ENCODE assay signal across 14 cellular contexts in the genomic region with DNA sequence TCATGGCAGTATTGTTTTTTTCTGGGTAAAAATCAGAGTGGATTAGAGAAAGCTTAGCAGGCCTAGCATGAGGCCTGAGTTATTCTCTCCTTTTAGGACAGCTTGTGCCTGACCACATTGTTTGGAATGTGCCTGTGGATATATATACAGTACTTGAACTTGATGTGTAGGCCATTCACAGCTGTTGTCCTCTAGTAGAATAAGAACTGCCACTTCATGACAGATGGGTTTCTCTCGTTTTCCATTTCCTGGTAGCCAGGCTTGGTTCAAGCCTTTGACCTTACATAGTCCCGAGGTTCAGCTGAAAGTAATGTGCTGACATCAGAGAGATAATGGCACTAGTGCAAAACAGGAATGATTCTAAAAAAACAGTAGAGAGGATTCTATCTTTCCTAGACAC.
A peak's percentile ranks its signal among the peaks of the same experiment; 100 is the strongest.
DNase-seq lines count a peak whose midpoint lies in the region; ATAC-seq and TF ChIP-seq lines count a peak whose summit lies in the region.
"Had no signal": no experiment of that assay in that cellular context is flagged by ENCODE, and none has a peak within 500 bp of the region (broad histone marks: within the 10 kb centered on the region; RNA-seq: fewer than 3 reads in every experiment).

No MANE protein-coding gene starts in this region.

- no peaks in the 10 kb centered on the region for H3K27me3 Mint-ChIP-seq in mesothelial cell of epicardium (ENCODE audit: low read depth)
- no peaks in the 10 kb centered on the region for H3K27me3 Mint-ChIP-seq in activated CD8-positive, alpha-beta T cell treated with anti-CD3 and anti-CD28 coated beads for 36 hours
- H3K27me3 Mint-ChIP-seq: CD4-positive, CD25-positive, alpha-beta regulatory T cell had no signal

- 44 to 46% methylated on average over 2 of the region's 2 CpGs for WGBS in body of pancreas, 2 donors

- no peak for TF ChIP-seq POLR2A in body of pancreas (IDR thresholded peaks at IDR 0.05)

- in situ Hi-C loops in Caki2 (cut with HindIII; ENCODE audit: low pct_unique_long_range_greater_than_20kb, low sequenced_read_pairs) = no loop called here

- no peaks in the 10 kb centered on the region for H3K36me3 ChIP-seq in body of pancreas (replicated peaks in 1 of 2; ENCODE audit: insufficient read depth in 1 of 2, low read depth in 2 of 2)
- H3K36me3 ChIP-seq: neural progenitor cell had no signal

- no peaks in the 10 kb centered on the region for H3K9me3 ChIP-seq in body of pancreas

- TF ChIP-seq CTCF in body of pancreas (IDR thresholded peaks at IDR 0.05) (no peak), mesothelial cell of epicardium (IDR thresholded peaks at IDR 0.05; ENCODE audit: unreplicated experiment) (no peak)
- TF ChIP-seq CTCF in activated CD8-positive, alpha-beta T cell treated with anti-CD3 and anti-CD28 coated beads for 36 hours (IDR thresholded peaks at IDR 0.05) = no peak

- POLR2A ChIA-PET in activated CD8-positive, alpha-beta T cell treated with anti-CD3 and anti-CD28 coated beads for 36 hours (lab: Charles Lee) = no interaction called here

- H3K27me3 ChIP-seq in body of pancreas = no peaks in the 10 kb centered on the region
- H3K27me3 ChIP-seq: neural progenitor cell had no signal

- peak; percentile 37 for DNase-seq in Caki2 (ENCODE audit: low read depth)
- peak; percentile 28 for DNase-seq in NCI-H1694 treated with DMSO at 0.1 percent for 48 hours (lab: John Stamatoyannopoulos, UW)
- DNase-seq in body of pancreas = peak in 1 of 4 donors; percentile 41
- no peak for DNase-seq in mesothelial cell of epicardium (ENCODE audit: low spot score in 2 of 2, unreplicated experiment in 2 of 2)
- DNase-seq in T-helper 2 cell = no peak
- no peak for DNase-seq in activated CD8-positive, alpha-beta T cell treated with anti-CD3 and anti-CD28 coated beads for 36 hours
- DNase-seq in NK-92 treated with Interleukin-12 subunit alpha and Interleukin-12 subunit beta, amount 100 ng/mL, for 24 hours (lab: John Stamatoyannopoulos, UW) = no peak
- DNase-seq: activated T-cell treated with anti-CD3 and anti-CD28 coated beads, Interleukin-2, amount 50 U/mL, for 1 hour; CD4-positive, CD25-positive, alpha-beta regulatory T cell; hippocampal formation; NCI-H1436 treated with DMSO at 0.1 percent for 48 hours; trophoblast cell had no signal

- peaks cover 10% of the 10 kb centered on the region for H3K4me1 ChIP-seq in body of pancreas
- H3K4me1 ChIP-seq: neural progenitor cell had no signal

- no peak overlapping the region for H3K4me3 Mint-ChIP-seq in mesothelial cell of epicardium
- no peak overlapping the region for H3K4me3 Mint-ChIP-seq in activated CD8-positive, alpha-beta T cell treated with anti-CD3 and anti-CD28 coated beads for 36 hours
- H3K4me3 Mint-ChIP-seq: CD4-positive, CD25-positive, alpha-beta regulatory T cell; neural progenitor cell had no signal

- H3K27ac ChIP-seq in body of pancreas = peak overlapping the region in 2 of 4 donors; percentile 11 to 44
- H3K27ac ChIP-seq: neural progenitor cell had no signal

- ATAC-seq in body of pancreas = peak; percentile 50
- ATAC-seq in activated CD8-positive, alpha-beta T cell treated with anti-CD3 and anti-CD28 coated beads for 36 hours = no peak
- ATAC-seq in GM18519 (IDR thresholded peaks at IDR 0.05; ENCODE audit: low FRiP score, unreplicated experiment) = no peak

- no peaks in the 10 kb centered on the region for H3K9me3 Mint-ChIP-seq in mesothelial cell of epicardium
- no peaks in the 10 kb centered on the region for H3K9me3 Mint-ChIP-seq in activated CD8-positive, alpha-beta T cell treated with anti-CD3 and anti-CD28 coated beads for 36 hours
- H3K9me3 Mint-ChIP-seq: neural progenitor cell had no signal

- CTCF ChIA-PET in activated CD8-positive, alpha-beta T cell treated with anti-CD3 and anti-CD28 coated beads for 36 hours (lab: Charles Lee) = no interaction called here

- no peak overlapping the region for H3K4me3 ChIP-seq in body of pancreas
- H3K4me3 ChIP-seq: neural progenitor cell had no signal

- no peaks in the 10 kb centered on the region for H3K36me3 Mint-ChIP-seq in mesothelial cell of epicardium
- H3K36me3 Mint-ChIP-seq in activated CD8-positive, alpha-beta T cell treated with anti-CD3 and anti-CD28 coated beads for 36 hours (ENCODE audit: low read depth) = no peaks in the 10 kb centered on the region
- H3K36me3 Mint-ChIP-seq: CD4-positive, CD25-positive, alpha-beta regulatory T cell; neural progenitor cell had no signal

- peak overlapping the region; percentile 89 for H3K27ac Mint-ChIP-seq in mesothelial cell of epicardium
- no peak overlapping the region for H3K27ac Mint-ChIP-seq in activated CD8-positive, alpha-beta T cell treated with anti-CD3 and anti-CD28 coated beads for 36 hours
- H3K27ac Mint-ChIP-seq: CD4-positive, CD25-positive, alpha-beta regulatory T cell had no signal

- H3K4me1 Mint-ChIP-seq in mesothelial cell of epicardium = peaks cover 17% of the 10 kb centered on the region
- H3K4me1 Mint-ChIP-seq in activated CD8-positive, alpha-beta T cell treated with anti-CD3 and anti-CD28 coated beads for 36 hours (ENCODE audit: low read depth) = no peaks in the 10 kb centered on the region
- H3K4me1 Mint-ChIP-seq: CD4-positive, CD25-positive, alpha-beta regulatory T cell had no signal

- intact Hi-C loops in body of pancreas (cut with DNase I) = no loop called here
- intact Hi-C loops in activated CD8-positive, alpha-beta T cell treated with anti-CD3 and anti-CD28 coated beads for 36 hours (cut with micrococcal nuclease) = no loop called here

Comparison
In these comparisons a context has a peak if more than half of its experiments do, and no peak if none do; other contexts are left out.
1. DNase-seq: peak in Caki2 (single experiment) and NCI-H1694 treated with DMSO at 0.1 percent for 48 hours (single experiment); none in mesothelial cell of epicardium (0 of 2), T-helper 2 cell (0 of 5), activated CD8-positive, alpha-beta T cell treated with anti-CD3 and anti-CD28 coated beads for 36 hours (single experiment) and NK-92 treated with Interleukin-12 subunit alpha and Interleukin-12 subunit beta, amount 100 ng/mL, for 24 hours (single experiment).